ENCODE assay signal across 10 cellular contexts in genomic region chr3:157135671-157136396, GRCh38. TPM values are rescaled to one million over a fixed set of nuclear protein-coding genes. Genes with fewer than 3 reads are reported as not detected.
DNase-seq lines count a peak whose midpoint lies in the region; ATAC-seq and TF ChIP-seq lines count a peak whose summit lies in the region.
"Had no signal": no experiment of that assay in that cellular context is flagged by ENCODE, and none has a peak within 500 bp of the region (broad histone marks: within the 10 kb centered on the region; RNA-seq: fewer than 3 reads in every experiment).

No MANE protein-coding gene starts in this region.

- H3K27me3 ChIP-seq in Panc1 (ENCODE audit: control insufficient read depth, insufficient read depth, low read length) (no peaks in the 10 kb centered on the region), ovary (no peaks in the 10 kb centered on the region)

- H3K27ac ChIP-seq in Panc1 (ENCODE audit: low read length): no peak overlapping the region
- H3K27ac ChIP-seq in ovary: peak overlapping the region in 1 of 2 donors; percentile 37

- WGBS in ovary, 3 donors: 25 to 29% (median 25%) methylated on average over 5 of the region's 5 CpGs

- H3K4me1 ChIP-seq in Panc1 (ENCODE audit: control insufficient read depth, insufficient read depth, low read length) (peaks cover 22% of the 10 kb centered on the region), ovary (ENCODE audit: insufficient read depth) (peaks cover 10% of the 10 kb centered on the region)

- DNase-seq in Ammon's horn (ENCODE audit: low spot score) (peak; percentile 66), Panc1 (ENCODE audit: low read depth, low spot score) (no peak), fibroblast of the aortic adventitia (ENCODE audit: low read depth) (peak; percentile 93), ovary (peak in 4 of 5 donors; percentile 42 to 51 (median 50))
- DNase-seq in stimulated activated CD4-positive, alpha-beta T cell treated with anti-CD3 and anti-CD28 coated beads, Interleukin-2, amount 100 ng/mL, for 48 hours: no peak
- DNase-seq: amniotic stem cell, trophoblast cell had no signal

- in situ Hi-C loops in Panc1 (cut with HindIII; ENCODE audit: low pct_unique_long_range_greater_than_20kb, low sequenced_read_pairs): no loop called here

- intact Hi-C loops in Panc1 (cut with micrococcal nuclease; ENCODE audit: unreplicated experiment): loop anchor here (5.0 to 10.0 kb wide), 4 partner anchors 584 to 1141 kb away; no protein-coding TSS in a partner anchor
- intact Hi-C loops in ovary (cut with DNase I): loop anchor here in 2 of 4 donors (5.0 to 10.0 kb wide), 5 partner anchors 321 to 1091 kb away; partner anchors contain the start of gene TIPARP (in 2 of the 2)

- no peak for TF ChIP-seq POLR2A in ovary (IDR thresholded peaks at IDR 0.05)

- TF ChIP-seq CTCF in Panc1 (IDR thresholded peaks at IDR 0.05) (peak; percentile 11; the same call in 1 of the 2 replicates), fibroblast of the aortic adventitia (IDR thresholded peaks at IDR 0.05; ENCODE audit: insufficient read depth, low read length) (peak; percentile 48), ovary (IDR thresholded peaks at IDR 0.05) (no peak)

- CTCF ChIA-PET in Panc1 (lab: Charles Lee): no interaction called here

- no peaks in the 10 kb centered on the region for H3K36me3 ChIP-seq in Panc1 (ENCODE audit: control insufficient read depth, insufficient read depth, low read length)
- H3K36me3 ChIP-seq in ovary: no peaks in the 10 kb centered on the region

- POLR2A ChIA-PET in Panc1 (lab: Charles Lee): interaction anchor here (0.7 kb wide), 1 partner anchor 47 kb away, joined by 3 read pairs; no protein-coding TSS in a partner anchor

- TF ChIP-seq EP300 in ovary (IDR thresholded peaks at IDR 0.05): no peak

- H3K9me3 ChIP-seq in Panc1 (ENCODE audit: control insufficient read depth, insufficient read depth, low read depth, low read length) (no peaks in the 10 kb centered on the region), ovary (no peaks in the 10 kb centered on the region)

- ATAC-seq in Panc1 (no peak), GM18873 (IDR thresholded peaks at IDR 0.05; ENCODE audit: low FRiP score, unreplicated experiment) (no peak), GM21619 (IDR thresholded peaks at IDR 0.05; ENCODE audit: unreplicated experiment) (no peak), HG03442 (IDR thresholded peaks at IDR 0.05; ENCODE audit: unreplicated experiment) (no peak)

- H3K4me3 ChIP-seq in Panc1 (ENCODE audit: low read depth in 2 of 2, low read length in 2 of 2) (no peak overlapping the region), fibroblast of the aortic adventitia (ENCODE audit: low read depth, low read length) (no peak overlapping the region), ovary (no peak overlapping the region)

- no TSS peak for BruUV-seq in Panc1 (replicated peaks; lab: Mats Ljungman, UMichigan)

RNA-seq across cellular contexts. Expression of gene CCNL1, which starts 24.1 kb away (rescaled TPM):
- total RNA-seq in Panc1 (2021; ENCODE audit: unreplicated experiment): 118 TPM
- polyA plus RNA-seq in Panc1 (2012; ENCODE audit: insufficient read length): 48.3 TPM
- 86.7 and 138 TPM in 2 replicates for total RNA-seq in fibroblast of the aortic adventitia (ENCODE audit: low replicate concordance)
- total RNA-seq in ovary: 100 to 1,000 TPM in 4 of 7 donors, 10 to 100 TPM in 3; 86.8 to 514 (median 115) TPM
- polyA plus RNA-seq in ovary: 10 to 100 TPM; 67.6 to 78.7 TPM

Comparison
In these comparisons a context has a peak if more than half of its experiments do, and no peak if none do; other contexts are left out.
1. DNase-seq: peak in Ammon's horn (single experiment), fibroblast of the aortic adventitia (single experiment) and ovary (4 of 5); none in Panc1 (single experiment) and stimulated activated CD4-positive, alpha-beta T cell treated with anti-CD3 and anti-CD28 coated beads, Interleukin-2, amount 100 ng/mL, for 48 hours (0 of 2).
2. CTCF ChIP-seq: peak in Panc1 (single experiment) and fibroblast of the aortic adventitia (single experiment); none in ovary (0 of 3).